In genomic region chr17:68033636-68034451, GRCh38 we compare ENCODE assay signal across 9 cellular contexts. TPM values are rescaled to one million over a fixed set of nuclear protein-coding genes. Genes with fewer than 3 reads are reported as not detected.
A peak's percentile ranks its signal among the peaks of the same experiment; 100 is the strongest.
DNase-seq lines count a peak whose midpoint lies in the region; ATAC-seq, FAIRE-seq and TF ChIP-seq lines count a peak whose summit lies in the region.
"Had no signal": no experiment of that assay in that cellular context is flagged by ENCODE, and none has a peak within 500 bp of the region (broad histone marks: within the 10 kb centered on the region; RNA-seq: fewer than 3 reads in every experiment).

No MANE protein-coding gene starts in this region.

- ATAC-seq in T-helper 17 cell (no peak), HG03135 (IDR thresholded peaks at IDR 0.05; ENCODE audit: unreplicated experiment) (no peak), GM21786 (IDR thresholded peaks at IDR 0.05; ENCODE audit: unreplicated experiment) (no peak)

- H3K4me3 Mint-ChIP-seq in T-helper 17 cell = peak overlapping the region; percentile 15

- H3K4me1 Mint-ChIP-seq in T-helper 17 cell = peaks cover 9% of the 10 kb centered on the region

- no peak overlapping the region for H3K27ac Mint-ChIP-seq in T-helper 17 cell

- WGBS in tibial nerve, 2 donors = 49 to 55% methylated on average over 7 of the region's 7 CpGs
- 61 to 73% (median 63%) methylated on average over 7 of the region's 7 CpGs for WGBS in ovary, 3 donors

- H3K9me3 ChIP-seq in T-helper 17 cell (ENCODE audit: control insufficient read depth, low read length, poor library complexity, severe bottlenecking) = no peaks in the 10 kb centered on the region
- H3K9me3 ChIP-seq in iPS-15b (ENCODE audit: control insufficient read depth, insufficient read depth, low read length) = no peaks in the 10 kb centered on the region
- no peaks in the 10 kb centered on the region for H3K9me3 ChIP-seq in tibial nerve
- no peaks in the 10 kb centered on the region for H3K9me3 ChIP-seq in ovary

- H3K36me3 Mint-ChIP-seq in T-helper 17 cell (ENCODE audit: low read depth) = peaks cover 2% of the 10 kb centered on the region

- no peak for FAIRE-seq in HTR-8/SVneo (lab: Jason Lieb, UNC)

- TF ChIP-seq EP300 in tibial nerve (IDR thresholded peaks at IDR 0.05) (no peak), ovary (IDR thresholded peaks at IDR 0.05) (no peak)

- H3K9ac ChIP-seq in iPS-15b (ENCODE audit: low read depth, low read length) = peak overlapping the region; percentile 56

- H3K27ac ChIP-seq in tibial nerve (peak overlapping the region in 2 of 4 donors; percentile 11 to 49), ovary (no peak overlapping the region)

- TF ChIP-seq CTCF in tibial nerve (IDR thresholded peaks at IDR 0.05) = no peak
- no peak for TF ChIP-seq CTCF in ovary (IDR thresholded peaks at IDR 0.05)

- peak overlapping the region; percentile 3 for H3K4me3 ChIP-seq in iPS-15b (ENCODE audit: low read depth, low read length)
- no peak overlapping the region for H3K4me3 ChIP-seq in tibial nerve
- H3K4me3 ChIP-seq in ovary = no peak overlapping the region

- H3K36me3 ChIP-seq in iPS-15b (ENCODE audit: control insufficient read depth, insufficient read depth, low read length) (peaks cover 16% of the 10 kb centered on the region), tibial nerve (peaks cover 0 to 14% (median 0%) of the 10 kb centered on the region in 3 donors), ovary (no peaks in the 10 kb centered on the region)

- H3K27me3 Mint-ChIP-seq in T-helper 17 cell = no peaks in the 10 kb centered on the region

- TF ChIP-seq POLR2A in tibial nerve (IDR thresholded peaks at IDR 0.05) = no peak
- no peak for TF ChIP-seq POLR2A in ovary (IDR thresholded peaks at IDR 0.05)

- intact Hi-C loops in ovary (cut with DNase I) = no loop called here

- H3K27me3 ChIP-seq in iPS-15b (ENCODE audit: control insufficient read depth, insufficient read depth, low read length) (no peaks in the 10 kb centered on the region), tibial nerve (no peaks in the 10 kb centered on the region), ovary (no peaks in the 10 kb centered on the region)

- H3K4me1 ChIP-seq in iPS-15b (ENCODE audit: control insufficient read depth, insufficient read depth, low read length) (peaks cover 9% of the 10 kb centered on the region), tibial nerve (peaks cover 0 to 22% (median 6%) of the 10 kb centered on the region in 4 donors), ovary (ENCODE audit: insufficient read depth) (peaks cover 2% of the 10 kb centered on the region)

- DNase-seq in ACHN (peak; percentile 89), HTR-8/SVneo (ENCODE audit: insufficient read length, low spot score) (peak; percentile 86), T-helper 17 cell (no peak), tibial nerve (ENCODE audit: low spot score in 2 of 2) (no peak), ovary (no peak)
- DNase-seq: GF-D8 had no signal

- in situ Hi-C loops in ACHN (cut with HindIII; ENCODE audit: low pct_ligation_motif_present, low pct_unique_long_range_greater_than_20kb, low sequenced_read_pairs) = no loop called here

RNA-seq across cellular contexts. Expression of gene KPNA2, which starts 1.7 kb away (rescaled TPM):
- total RNA-seq in T-helper 17 cell (10 to 100 TPM; 65.2 to 83.6 TPM), tibial nerve (10 to 100 TPM; 10.4 to 18.3 (median 16.4) TPM), ovary (10 to 100 TPM in 6 of 7 donors, 1 to 10 TPM in 1; 4.3 to 18.0 (median 12.1) TPM)
- polyA plus RNA-seq in ovary = 10 to 100 TPM in 1 of 2 donors, 1 to 10 TPM in 1; 6.0 to 24.3 TPM

RNA-seq across cellular contexts. Expression of gene C17orf58, which starts 37.6 kb away (rescaled TPM):
- under 1 TPM; 0.37 to 0.55 TPM for total RNA-seq in T-helper 17 cell
- 10 to 100 TPM in 1 of 4 donors, 1 to 10 TPM in 3; 2.3 to 10.7 (median 3.9) TPM for total RNA-seq in tibial nerve
- 10 to 100 TPM in 1 of 7 donors, 1 to 10 TPM in 6; 4.2 to 12.2 (median 6.5) TPM for total RNA-seq in ovary
- polyA plus RNA-seq in ovary = 10 to 100 TPM in 1 of 2 donors, 1 to 10 TPM in 1; 6.7 to 16.2 TPM

Comparison
In these comparisons a context has a peak if more than half of its experiments do, and no peak if none do; other contexts are left out.
1. DNase-seq: peak in ACHN (single experiment) and HTR-8/SVneo (single experiment); none in T-helper 17 cell (0 of 3), tibial nerve (0 of 2) and ovary (0 of 5).